8 cellular contexts compared by ENCODE assay signal in genomic region chr16:85570213-85570734, GRCh38. TPM values are rescaled to one million over a fixed set of nuclear protein-coding genes. Genes with fewer than 3 reads are reported as not detected.
DNase-seq lines count a peak whose midpoint lies in the region; ATAC-seq, FAIRE-seq and TF ChIP-seq lines count a peak whose summit lies in the region.

No MANE protein-coding gene starts in this region.

- H3K27me3 ChIP-seq in cardiac muscle cell, result no peaks in the 10 kb centered on the region
- H3K27me3 ChIP-seq in pancreas, result no peaks in the 10 kb centered on the region

- H3K9me3 Mint-ChIP-seq in activated T-helper 2 cell treated with anti-CD3 and anti-CD28 coated beads, Interferon-gamma antibody, Interleukin-2, Interleukin-4, amounts not matched to agents 10 μg/mL and 5 μg/mL and 100 μg/mL, durations not matched to agents 14 hours and 24 hours and 36 hours, result peaks cover 6% of the 10 kb centered on the region

- H3K9me3 ChIP-seq in cardiac muscle cell (ENCODE audit: low read depth), result no peaks in the 10 kb centered on the region
- H3K9me3 ChIP-seq in pancreas, result no peaks in the 10 kb centered on the region

- WGBS in pancreas, 2 donors, result 23 to 27% methylated on average over 13 of the region's 13 CpGs

- ATAC-seq in HG03196 (IDR thresholded peaks at IDR 0.05; ENCODE audit: unreplicated experiment) (peak; percentile 23), pancreas (peak in 1 of 4 donors; percentile 5)

- DNase-seq in cardiac muscle cell (ENCODE audit: low read depth in 1 of 2, low spot score in 1 of 2), result no peak
- no peak for DNase-seq in cardiac septum (ENCODE audit: low spot score)
- DNase-seq in activated T-helper 2 cell treated with anti-CD3 and anti-CD28 coated beads, Interferon-gamma antibody, Interleukin-2, Interleukin-4, amounts not matched to agents 10 μg/mL and 5 μg/mL and 100 μg/mL, durations not matched to agents 14 hours and 24 hours and 36 hours (ENCODE audit: low spot score), result no peak
- DNase-seq in pancreas, result no peak
- DNase-seq in NCI-H1105 (lab: John Stamatoyannopoulos, UW), result no peak
- DNase-seq in cortex of kidney (lab: John Stamatoyannopoulos, UW), result no peak
- DNase-seq in amygdala (lab: John Stamatoyannopoulos, UW), result no peak

- peaks cover 40% of the 10 kb centered on the region for H3K36me3 Mint-ChIP-seq in activated T-helper 2 cell treated with anti-CD3 and anti-CD28 coated beads, Interferon-gamma antibody, Interleukin-2, Interleukin-4, amounts not matched to agents 10 μg/mL and 5 μg/mL and 100 μg/mL, durations not matched to agents 14 hours and 24 hours and 36 hours (ENCODE audit: low read depth)

- FAIRE-seq in pancreas (lab: Jason Lieb, UNC), result no peak

- peaks cover 66% of the 10 kb centered on the region for H3K4me1 ChIP-seq in cardiac muscle cell (ENCODE audit: low read depth)
- peaks cover 28 to 33% (median 32%) of the 10 kb centered on the region in 3 donors for H3K4me1 ChIP-seq in pancreas

- H3K27ac ChIP-seq in cardiac muscle cell (peak overlapping the region; percentile 81), pancreas (peak overlapping the region; percentile 25 to 76 (median 56))

- intact Hi-C loops in cardiac septum (cut with DNase I) (no loop called here), pancreas (cut with DNase I) (no loop called here)
- intact Hi-C loops in activated T-helper 2 cell treated with anti-CD3 and anti-CD28 coated beads, Interferon-gamma antibody, Interleukin-2, Interleukin-4, amounts not matched to agents 10 μg/mL and 5 μg/mL and 100 μg/mL, durations not matched to agents 14 hours and 24 hours and 36 hours (cut with micrococcal nuclease), result loop anchor here (2.0 kb wide), 1 partner anchor 13 kb away; no protein-coding TSS in a partner anchor

- TF ChIP-seq CTCF in cardiac muscle cell (IDR thresholded peaks at IDR 0.05; ENCODE audit: low read depth, low read length), result no peak
- no peak for TF ChIP-seq CTCF in pancreas (IDR thresholded peaks at IDR 0.05)

- H3K4me1 Mint-ChIP-seq in activated T-helper 2 cell treated with anti-CD3 and anti-CD28 coated beads, Interferon-gamma antibody, Interleukin-2, Interleukin-4, amounts not matched to agents 10 μg/mL and 5 μg/mL and 100 μg/mL, durations not matched to agents 14 hours and 24 hours and 36 hours (ENCODE audit: low read depth), result peaks cover 50% of the 10 kb centered on the region

- H3K27ac Mint-ChIP-seq in activated T-helper 2 cell treated with anti-CD3 and anti-CD28 coated beads, Interferon-gamma antibody, Interleukin-2, Interleukin-4, amounts not matched to agents 10 μg/mL and 5 μg/mL and 100 μg/mL, durations not matched to agents 14 hours and 24 hours and 36 hours, result peak overlapping the region; percentile 72

- H3K4me3 ChIP-seq in cardiac muscle cell (no peak overlapping the region), pancreas (no peak overlapping the region)

- no peaks in the 10 kb centered on the region for H3K27me3 Mint-ChIP-seq in activated T-helper 2 cell treated with anti-CD3 and anti-CD28 coated beads, Interferon-gamma antibody, Interleukin-2, Interleukin-4, amounts not matched to agents 10 μg/mL and 5 μg/mL and 100 μg/mL, durations not matched to agents 14 hours and 24 hours and 36 hours (ENCODE audit: low read depth)

- H3K4me3 Mint-ChIP-seq in activated T-helper 2 cell treated with anti-CD3 and anti-CD28 coated beads, Interferon-gamma antibody, Interleukin-2, Interleukin-4, amounts not matched to agents 10 μg/mL and 5 μg/mL and 100 μg/mL, durations not matched to agents 14 hours and 24 hours and 36 hours (ENCODE audit: low read depth), result peak overlapping the region; percentile 47

- H3K36me3 ChIP-seq in cardiac muscle cell (no peaks in the 10 kb centered on the region), pancreas (no peaks in the 10 kb centered on the region)

RNA-seq across cellular contexts. Expression of gene GSE1, which starts 42.8 kb away (rescaled TPM):
- total RNA-seq in cardiac muscle cell (89.4 and 174 TPM in 2 replicates), cardiac septum (56.4 TPM), pancreas (10 to 100 TPM; 32.0 to 50.3 (median 41.9) TPM)
- polyA plus RNA-seq in cardiac muscle cell (48.8 and 64.9 TPM in 2 replicates), pancreas (10 to 100 TPM; 32.9 to 61.5 TPM)
- 37.2 and 39.4 TPM in 2 replicates for total RNA-seq in activated T-helper 2 cell treated with anti-CD3 and anti-CD28 coated beads, Interferon-gamma antibody, Interleukin-2, Interleukin-4, amounts not matched to agents 10 μg/mL and 5 μg/mL and 100 μg/mL, durations not matched to agents 14 hours and 24 hours and 36 hours
